ENCODE assay signal across 8 cellular contexts in genomic region chr5:74576941-74577456, GRCh38.
A peak's percentile ranks its signal among the peaks of the same experiment; 100 is the strongest.
DNase-seq lines count a peak whose midpoint lies in the region; ATAC-seq, FAIRE-seq and TF ChIP-seq lines count a peak whose summit lies in the region.

No MANE protein-coding gene starts in this region.

- no peaks in the 10 kb centered on the region for H3K27me3 Mint-ChIP-seq in astrocyte (ENCODE audit: low read depth, unreplicated experiment)

- H3K4me1 ChIP-seq in astrocyte (ENCODE audit: insufficient read depth, low read length) (peaks cover 20% of the 10 kb centered on the region), lung (ENCODE audit: control insufficient read depth in 2 of 2, insufficient read depth in 2 of 2, low read length in 2 of 2) (peaks cover 7 to 8% of the 10 kb centered on the region in 2 donors)

- ATAC-seq in HG03378 (IDR thresholded peaks at IDR 0.05; ENCODE audit: unreplicated experiment) = peak; percentile 71
- peak; percentile 49 for ATAC-seq in lung (ENCODE audit: insufficient read depth, low FRiP score)
- no peak for ATAC-seq in HG03520 (IDR thresholded peaks at IDR 0.05; ENCODE audit: unreplicated experiment)

- H3K4me3 ChIP-seq in astrocyte (ENCODE audit: insufficient read depth, low read depth, low read length) = no peak overlapping the region
- H3K4me3 ChIP-seq in lung = no peak overlapping the region

- H3K4me3 Mint-ChIP-seq in astrocyte (ENCODE audit: unreplicated experiment) = no peak overlapping the region

- H3K27ac ChIP-seq in astrocyte (ENCODE audit: low read depth, low read length) = peak overlapping the region; percentile 86
- H3K27ac ChIP-seq in lung (ENCODE audit: low read depth in 1 of 2, low read length in 1 of 2) = peak overlapping the region; percentile 34 to 71

- H3K27me3 ChIP-seq in astrocyte (ENCODE audit: insufficient read depth, low read length) (no peaks in the 10 kb centered on the region), lung (ENCODE audit: control insufficient read depth, insufficient read depth) (no peaks in the 10 kb centered on the region)

- no peaks in the 10 kb centered on the region for H4K20me1 ChIP-seq in astrocyte (ENCODE audit: insufficient read depth, low read length)

- DNase-seq in CD1c-positive myeloid dendritic cell (ENCODE audit: extremely low spot score) (peak; percentile 30), GM19240 (ENCODE audit: insufficient read length, low spot score) (peak; percentile 52), astrocyte (ENCODE audit: low read depth) (peak; percentile 62), lung (ENCODE audit: low spot score) (no peak), mucosa of gallbladder (ENCODE audit: low spot score) (no peak), globus pallidus (ENCODE audit: low spot score) (no peak)

- no peaks in the 10 kb centered on the region for H3K9me3 ChIP-seq in astrocyte (ENCODE audit: insufficient read depth, low read depth, low read length)
- no peaks in the 10 kb centered on the region for H3K9me3 ChIP-seq in lung (ENCODE audit: control insufficient read depth in 2 of 2, insufficient read depth in 1 of 2, low read length in 1 of 2)

- WGBS in lung, 2 donors = 46 to 61% methylated on average over 6 of the region's 6 CpGs

- H3K79me2 ChIP-seq in astrocyte (ENCODE audit: insufficient read depth, low read length) = no peaks in the 10 kb centered on the region

- peak overlapping the region; percentile 58 for H3K4me2 ChIP-seq in astrocyte (ENCODE audit: low read length)

- no peak overlapping the region for H2AFZ ChIP-seq in astrocyte (ENCODE audit: low read depth, low read length)

- no peaks in the 10 kb centered on the region for H3K36me3 Mint-ChIP-seq in astrocyte (ENCODE audit: low read depth, unreplicated experiment)

- peaks cover 4% of the 10 kb centered on the region for H3K9me3 Mint-ChIP-seq in astrocyte (ENCODE audit: unreplicated experiment)

- peak overlapping the region; percentile 20 for H3K9ac ChIP-seq in astrocyte (ENCODE audit: low read length)

- FAIRE-seq in astrocyte (lab: Jason Lieb, UNC) = no peak

- peak overlapping the region; percentile 93 for H3K27ac Mint-ChIP-seq in astrocyte (ENCODE audit: unreplicated experiment)

- no peak for TF ChIP-seq CTCF in astrocyte (IDR thresholded peaks at IDR 0.05; ENCODE audit: insufficient read depth, low read depth, low read length)
- no peak for TF ChIP-seq CTCF in lung (IDR thresholded peaks at IDR 0.05; ENCODE audit: control extremely low read depth, extremely low read depth)

- no peaks in the 10 kb centered on the region for H3K36me3 ChIP-seq in astrocyte (ENCODE audit: insufficient read depth, low read length)
- no peaks in the 10 kb centered on the region for H3K36me3 ChIP-seq in lung (ENCODE audit: control insufficient read depth in 2 of 2, insufficient read depth in 2 of 2, low read length in 2 of 2)

- peaks cover 44% of the 10 kb centered on the region for H3K4me1 Mint-ChIP-seq in astrocyte (ENCODE audit: low read depth, unreplicated experiment)

Comparison
In these comparisons a context has a peak if more than half of its experiments do, and no peak if none do; other contexts are left out.
1. DNase-seq: peak in CD1c-positive myeloid dendritic cell (single experiment), GM19240 (single experiment) and astrocyte (single experiment); none in lung (single experiment), mucosa of gallbladder (single experiment) and globus pallidus (single experiment).